10 cellular contexts compared by ENCODE assay signal in the genomic region with DNA sequence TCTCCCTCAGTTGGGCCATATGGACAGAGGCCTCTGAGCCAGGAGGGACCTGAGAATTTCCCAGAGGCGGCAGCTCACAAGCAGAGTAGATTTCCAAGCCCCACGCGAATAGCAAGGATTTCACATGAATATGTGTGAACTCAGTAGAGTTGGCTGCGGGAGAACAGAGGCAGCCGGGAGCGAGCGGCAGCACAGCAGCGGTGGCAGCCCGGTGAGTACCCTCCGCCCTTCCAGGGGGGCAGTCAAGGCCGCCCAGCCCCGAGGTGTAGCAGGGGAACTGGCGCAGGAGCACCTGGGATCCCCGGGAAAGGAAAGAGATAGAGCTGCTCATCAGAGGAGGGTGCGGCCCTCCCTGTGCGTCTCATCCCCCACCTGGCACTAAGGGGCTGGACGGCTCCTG. TPM values are rescaled to one million over a fixed set of nuclear protein-coding genes. Genes with fewer than 3 reads are reported as not detected.
"Had no signal": no experiment of that assay in that cellular context is flagged by ENCODE, and none has a peak within 500 bp of the region (broad histone marks: within the 10 kb centered on the region; RNA-seq: fewer than 3 reads in every experiment).

No MANE protein-coding gene starts in this region.

- H3K4me3 ChIP-seq: GM23248, HAP-1, K562 had no signal

- H3K9ac ChIP-seq: GM23248 had no signal

- H3K4me3 Mint-ChIP-seq: HFFc6 had no signal

- H3K9me3 ChIP-seq: HAP-1 had no signal

- H3K4me1 ChIP-seq: HAP-1 had no signal

- DNase-seq: GM23248, GOT3, HFFc6, IMR-90, KG1 had no signal

- H3K27ac Mint-ChIP-seq: HFFc6 had no signal

- H3K27ac ChIP-seq: GM23248 had no signal

- H2AFZ ChIP-seq: GM23248 had no signal

- H3K36me3 ChIP-seq: HAP-1 had no signal

- ATAC-seq: HCT116, K562 had no signal

RNA-seq across cellular contexts. Expression of gene MS4A15, which starts 8.4 kb away (rescaled TPM):
- total RNA-seq: GM23248, H4, HFFc6, HT-29, IMR-90, K562 had no signal
- polyA plus RNA-seq: GM23248, IMR-90, K562 had no signal

RNA-seq across cellular contexts. Expression of gene MS4A18, which starts 23.7 kb away (rescaled TPM):
- total RNA-seq: GM23248, H4, HFFc6, HT-29, IMR-90, K562 had no signal
- polyA plus RNA-seq: GM23248, IMR-90, K562 had no signal

RNA-seq across cellular contexts. Expression of gene MS4A10, which starts 36.9 kb away (rescaled TPM):
- total RNA-seq: GM23248, H4, HFFc6, HT-29, IMR-90, K562 had no signal
- polyA plus RNA-seq: GM23248, IMR-90, K562 had no signal

RNA-seq across cellular contexts. Expression of gene MS4A8, which starts 48.8 kb away (rescaled TPM):
- total RNA-seq: GM23248, HFFc6, HT-29, IMR-90, K562 had no signal
- polyA plus RNA-seq: GM23248, IMR-90, K562 had no signal
